ENCODE assay signal across 10 cellular contexts in genomic region chr1:54996359-54996868, GRCh38. TPM values are rescaled to one million over a fixed set of nuclear protein-coding genes. Genes with fewer than 3 reads are reported as not detected.
A peak's percentile ranks its signal among the peaks of the same experiment; 100 is the strongest.
DNase-seq lines count a peak whose midpoint lies in the region; ATAC-seq and TF ChIP-seq lines count a peak whose summit lies in the region.
"Had no signal": no experiment of that assay in that cellular context is flagged by ENCODE, and none has a peak within 500 bp of the region (broad histone marks: within the 10 kb centered on the region; RNA-seq: fewer than 3 reads in every experiment).

No MANE protein-coding gene starts in this region.

- H3K27me3 Mint-ChIP-seq in naive B cell, result peaks cover 37 to 48% (median 40%) of the 10 kb centered on the region in 3 donors

- no peak overlapping the region for H3K9ac ChIP-seq in OCI-LY1 (ENCODE audit: low read length)
- H3K9ac ChIP-seq: BLaER1 had no signal

- ATAC-seq in HG03439 (IDR thresholded peaks at IDR 0.05; ENCODE audit: unreplicated experiment) (peak; percentile 53), naive B cell (ENCODE audit: low read depth in 2 of 2) (peak; percentile 57 to 67)

- H3K36me3 Mint-ChIP-seq in naive B cell, result peaks cover 0 to 14% of the 10 kb centered on the region in 2 donors

- H3K9me2 ChIP-seq in OCI-LY1 (ENCODE audit: low read depth, low read length), result no peaks in the 10 kb centered on the region

- H3K4me3 ChIP-seq in OCI-LY1 (ENCODE audit: low read depth, low read length, poor library complexity, severe bottlenecking), result no peak overlapping the region
- H3K4me3 ChIP-seq: BLaER1 had no signal

- TF ChIP-seq POLR2A in erythroblast (IDR thresholded peaks at IDR 0.05; ENCODE audit: low read length), result no peak

- peaks cover 0 to 3% (median 0%) of the 10 kb centered on the region in 7 donors for H3K9me3 Mint-ChIP-seq in naive B cell

- H3K27ac Mint-ChIP-seq in naive B cell, result peak overlapping the region in 1 of 6 donors; percentile 32

- no peak overlapping the region for H2AFZ ChIP-seq in OCI-LY1 (ENCODE audit: low read length)

- H3K4me1 ChIP-seq in OCI-LY1 (ENCODE audit: insufficient read depth, low read length, severe bottlenecking), result peaks cover 11% of the 10 kb centered on the region
- H3K4me1 ChIP-seq: BLaER1 had no signal

- DNase-seq in NCI-H1417 (lab: John Stamatoyannopoulos, UW), result peak in 2 of 3 experiments; percentile 39 to 61
- DNase-seq in NCI-H1417 treated with DMSO at 0.1 percent for 48 hours (lab: John Stamatoyannopoulos, UW), result no peak
- DNase-seq in activated CD8-positive, alpha-beta memory T cell treated with anti-CD3 and anti-CD28 coated beads, Interleukin-2, amount 50 U/mL, for 48 hours, result peak; percentile 97
- peak; percentile 66 to 77 for DNase-seq in erythroblast (lab: John Stamatoyannopoulos, UW)
- DNase-seq in naive B cell, result peak; percentile 13
- DNase-seq in stimulated activated naive CD4-positive, alpha-beta T cell (lab: John Stamatoyannopoulos, UW), result peak; percentile 34 to 76 (median 55)

- no peaks in the 10 kb centered on the region for H3K36me3 ChIP-seq in OCI-LY1 (ENCODE audit: insufficient read depth, low read length)
- H3K36me3 ChIP-seq: BLaER1 had no signal

- H3K79me2 ChIP-seq in OCI-LY1 (ENCODE audit: insufficient read depth, low read length), result no peaks in the 10 kb centered on the region

- peak overlapping the region in 4 of 8 donors; percentile 12 to 77 (median 40) for H3K4me3 Mint-ChIP-seq in naive B cell

- H4K20me1 ChIP-seq in OCI-LY1 (ENCODE audit: insufficient read depth, low read length), result no peaks in the 10 kb centered on the region
- H4K20me1 ChIP-seq: BLaER1 had no signal

- TF ChIP-seq CTCF in OCI-LY1 (IDR thresholded peaks at IDR 0.05; ENCODE audit: low read length), result peak; percentile 92

- peaks cover 6 to 22% (median 17%) of the 10 kb centered on the region in 3 donors for H3K4me1 Mint-ChIP-seq in naive B cell

- no peaks in the 10 kb centered on the region for H3F3A ChIP-seq in OCI-LY1 (ENCODE audit: insufficient read depth, low read length)

- no peak overlapping the region; the same call in 1 of the 2 replicates for H3K4me2 ChIP-seq in OCI-LY1 (ENCODE audit: low read length)
- H3K4me2 ChIP-seq: BLaER1 had no signal

- no peak overlapping the region for H3K27ac ChIP-seq in OCI-LY1 (ENCODE audit: low read depth, low read length, poor library complexity, severe bottlenecking)
- H3K27ac ChIP-seq: BLaER1 had no signal

- no peaks in the 10 kb centered on the region for H3K9me3 ChIP-seq in OCI-LY1 (ENCODE audit: low read length)
- H3K9me3 ChIP-seq: BLaER1 had no signal

- peaks cover 3% of the 10 kb centered on the region; the same call in 1 of the 2 replicates for H3K27me3 ChIP-seq in OCI-LY1 (ENCODE audit: insufficient read depth, low read length)

RNA-seq across cellular contexts. Expression of gene BSND, which starts 2.3 kb away (rescaled TPM):
- polyA plus RNA-seq in naive B cell (ENCODE audit: low read depth in 6 of 6), result not detected
- polyA plus RNA-seq: urinary bladder had no signal

RNA-seq across cellular contexts. Expression of gene TMEM61, which starts 16.0 kb away (rescaled TPM):
- polyA plus RNA-seq in naive B cell (ENCODE audit: low read depth in 6 of 6), result not detected

RNA-seq across cellular contexts. Expression of gene PCSK9, which starts 42.9 kb away (rescaled TPM):
- polyA plus RNA-seq in naive B cell (ENCODE audit: low read depth in 6 of 6), result not detected
